11 cellular contexts compared by ENCODE assay signal in genomic region chr3:65412591-65412990, GRCh38.
DNase-seq lines count a peak whose midpoint lies in the region; ATAC-seq and TF ChIP-seq lines count a peak whose summit lies in the region.
"Had no signal": no experiment of that assay in that cellular context is flagged by ENCODE, and none has a peak within 500 bp of the region (broad histone marks: within the 10 kb centered on the region; RNA-seq: fewer than 3 reads in every experiment).

No MANE protein-coding gene starts in this region.

- peak; percentile 81 for ATAC-seq in GM23338
- no peak for ATAC-seq in GM19463 (IDR thresholded peaks at IDR 0.05; ENCODE audit: unreplicated experiment)

- H3K27me3 Mint-ChIP-seq in GM23338 (ENCODE audit: insufficient read depth, low read depth, poor library complexity), result peaks cover 3% of the 10 kb centered on the region
- H3K27me3 Mint-ChIP-seq in neural progenitor cell (ENCODE audit: insufficient read depth, low read depth), result peaks cover 2% of the 10 kb centered on the region

- peaks cover 3% of the 10 kb centered on the region; the same call in 2 of the 3 replicates for H3K36me3 Mint-ChIP-seq in GM23338 (ENCODE audit: low read depth)
- peaks cover 7% of the 10 kb centered on the region for H3K36me3 Mint-ChIP-seq in neural progenitor cell

- H3K27me3 ChIP-seq in GM23338 (ENCODE audit: insufficient read depth) (no peaks in the 10 kb centered on the region), neural progenitor cell (no peaks in the 10 kb centered on the region)
- H3K27me3 ChIP-seq: testis had no signal

- H4K20me1 ChIP-seq in GM23338 (replicated peaks; ENCODE audit: insufficient read depth) (peaks cover 3% of the 10 kb centered on the region; the same call in 1 of the 2 replicates), neural progenitor cell (ENCODE audit: low read depth) (no peaks in the 10 kb centered on the region)

- no peak overlapping the region for H3K27ac Mint-ChIP-seq in GM23338
- H3K27ac Mint-ChIP-seq in neural progenitor cell, result no peak overlapping the region
- H3K27ac Mint-ChIP-seq: T-helper 2 cell treated with Interferon-gamma antibody and Interleukin-4, amounts not matched to agents 5 μg/mL and 100 μg/mL, for 36 hours had no signal

- H3K9me2 ChIP-seq in GM23338 (ENCODE audit: insufficient read depth), result no peaks in the 10 kb centered on the region; the same call in 1 of the 2 replicates

- H3K4me1 ChIP-seq in GM23338 (ENCODE audit: insufficient read depth), result peaks cover 3% of the 10 kb centered on the region
- peaks cover 22% of the 10 kb centered on the region for H3K4me1 ChIP-seq in neural progenitor cell
- H3K4me1 ChIP-seq: testis had no signal

- no peaks in the 10 kb centered on the region for H3K9me3 Mint-ChIP-seq in GM23338
- no peaks in the 10 kb centered on the region for H3K9me3 Mint-ChIP-seq in neural progenitor cell

- no peak overlapping the region for H2AFZ ChIP-seq in GM23338
- H2AFZ ChIP-seq in neural progenitor cell (replicated peaks), result no peak overlapping the region

- TF ChIP-seq CTCF in GM23338 (conservative IDR thresholded peaks at IDR 0.05; ENCODE audit: low read depth in 2 of 2) (peak; percentile 31 to 70; a peak in 3 of 4 replicates), epithelial cell of esophagus (IDR thresholded peaks at IDR 0.05; ENCODE audit: insufficient read depth, low read depth, low read length, missing control alignments) (no peak), neural progenitor cell (IDR thresholded peaks at IDR 0.05) (peak; percentile 41)

- H3K4me3 Mint-ChIP-seq in GM23338, result no peak overlapping the region
- no peak overlapping the region for H3K4me3 Mint-ChIP-seq in neural progenitor cell
- H3K4me3 Mint-ChIP-seq: T-helper 2 cell treated with Interferon-gamma antibody and Interleukin-4, amounts not matched to agents 5 μg/mL and 100 μg/mL, for 36 hours had no signal

- H3K27ac ChIP-seq in GM23338 (ENCODE audit: low read depth), result 0 out of 2 replicates have a peak overlapping the region, but pooled peaks have one; percentile 45
- H3K27ac ChIP-seq in neural progenitor cell, result no peak overlapping the region
- H3K27ac ChIP-seq: testis had no signal

- no peaks in the 10 kb centered on the region for H3K36me3 ChIP-seq in GM23338 (ENCODE audit: insufficient read depth)
- H3K36me3 ChIP-seq in neural progenitor cell, result no peaks in the 10 kb centered on the region

- no peak overlapping the region for H3K9ac ChIP-seq in neural progenitor cell

- H3K79me2 ChIP-seq in GM23338 (replicated peaks; ENCODE audit: insufficient read depth), result no peaks in the 10 kb centered on the region
- peaks cover 6% of the 10 kb centered on the region for H3K79me2 ChIP-seq in neural progenitor cell (ENCODE audit: low read depth)

- no peaks in the 10 kb centered on the region for H3K9me3 ChIP-seq in neural progenitor cell (ENCODE audit: low read depth)
- H3K9me3 ChIP-seq: testis had no signal

- H3K4me3 ChIP-seq in GM23338 (no peak overlapping the region), epithelial cell of esophagus (ENCODE audit: low read length) (no peak overlapping the region), neural progenitor cell (no peak overlapping the region)
- H3K4me3 ChIP-seq: testis had no signal

- no peak overlapping the region for H3K4me2 ChIP-seq in GM23338
- H3K4me2 ChIP-seq in neural progenitor cell, result no peak overlapping the region

- DNase-seq in GM23338 (ENCODE audit: low spot score) (peak; percentile 35), NCI-H345 (lab: John Stamatoyannopoulos, UW) (peak; percentile 53), epithelial cell of esophagus (ENCODE audit: low read depth) (peak; percentile 6), neural progenitor cell (ENCODE audit: low spot score) (peak; percentile 50), GF-D8 (lab: John Stamatoyannopoulos, UW) (no peak), activated T-cell treated with anti-CD3 and anti-CD28 coated beads for 4 hours (no peak)
- DNase-seq in stimulated activated CD4-positive, alpha-beta T cell treated with anti-CD3 and anti-CD28 coated beads, Interleukin-4, amount 100 ng/mL, for 24 hours, result no peak
- DNase-seq: amniotic stem cell, testis had no signal

- H3F3A ChIP-seq in GM23338 (replicated peaks; ENCODE audit: low read depth), result no peaks in the 10 kb centered on the region
- peaks cover 21% of the 10 kb centered on the region for H3F3A ChIP-seq in neural progenitor cell (ENCODE audit: low read depth)

- peaks cover 26% of the 10 kb centered on the region for H3K4me1 Mint-ChIP-seq in GM23338
- peaks cover 13% of the 10 kb centered on the region for H3K4me1 Mint-ChIP-seq in neural progenitor cell

TF ChIP-seq in GM23338, 12 proteins besides CTCF, POLR2A, EP300 and RAD21:
- TF ChIP-seq REST (IDR thresholded peaks at IDR 0.05; ENCODE audit: unreplicated experiment) (no peak), ETS1 (IDR thresholded peaks at IDR 0.05) (no peak), EZH2phosphoT487 (IDR thresholded peaks at IDR 0.05; ENCODE audit: unreplicated experiment) (no peak), JUNB (IDR thresholded peaks at IDR 0.05; ENCODE audit: unreplicated experiment) (no peak), CREB1 (CRISPR knock-in tag; IDR thresholded peaks at IDR 0.05; ENCODE audit: low read depth) (no peak), ZNF331 (CRISPR knock-in tag; IDR thresholded peaks at IDR 0.05; ENCODE audit: low read depth) (no peak), ZNF114 (CRISPR knock-in tag; IDR thresholded peaks at IDR 0.05) (no peak), POLR2AphosphoS5 (IDR thresholded peaks at IDR 0.05; ENCODE audit: low read depth) (no peak)

Comparison
In these comparisons a context has a peak if more than half of its experiments do, and no peak if none do; other contexts are left out.
1. DNase-seq: peak in GM23338 (single experiment), NCI-H345 (single experiment), epithelial cell of esophagus (single experiment) and neural progenitor cell (single experiment); none in GF-D8 (single experiment), activated T-cell treated with anti-CD3 and anti-CD28 coated beads for 4 hours (single experiment) and stimulated activated CD4-positive, alpha-beta T cell treated with anti-CD3 and anti-CD28 coated beads, Interleukin-4, amount 100 ng/mL, for 24 hours (single experiment).